In the genomic region with DNA sequence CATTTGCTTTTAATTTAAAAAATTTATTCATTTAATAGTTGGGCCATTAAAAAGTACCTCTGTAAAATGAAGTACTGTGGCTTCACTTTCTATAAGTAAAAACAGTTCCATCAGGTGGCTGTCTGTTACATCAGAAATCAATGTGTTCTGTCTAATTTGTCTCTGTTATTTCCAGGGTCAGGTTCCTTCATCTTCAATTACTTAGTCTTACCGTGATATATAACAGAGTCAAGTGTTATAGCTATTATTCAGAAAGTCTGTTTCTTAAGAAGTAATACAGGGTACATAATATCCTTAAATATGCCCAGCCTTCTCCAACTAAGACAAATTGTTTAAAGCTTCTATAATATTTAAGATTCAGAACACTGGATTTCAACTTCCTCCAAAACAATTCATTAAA, we compare ENCODE assay signal across 3 cellular contexts.
"Had no signal": no experiment of that assay in that cellular context is flagged by ENCODE, and none has a peak within 500 bp of the region (broad histone marks: within the 10 kb centered on the region; RNA-seq: fewer than 3 reads in every experiment).

No MANE protein-coding gene starts in this region.

- H3K4me3 ChIP-seq: GM12878 had no signal

- DNase-seq: GDM1, GF-D8 had no signal

- ATAC-seq: GM12878 had no signal
